ENCODE assay signal across 8 cellular contexts in the genomic region with DNA sequence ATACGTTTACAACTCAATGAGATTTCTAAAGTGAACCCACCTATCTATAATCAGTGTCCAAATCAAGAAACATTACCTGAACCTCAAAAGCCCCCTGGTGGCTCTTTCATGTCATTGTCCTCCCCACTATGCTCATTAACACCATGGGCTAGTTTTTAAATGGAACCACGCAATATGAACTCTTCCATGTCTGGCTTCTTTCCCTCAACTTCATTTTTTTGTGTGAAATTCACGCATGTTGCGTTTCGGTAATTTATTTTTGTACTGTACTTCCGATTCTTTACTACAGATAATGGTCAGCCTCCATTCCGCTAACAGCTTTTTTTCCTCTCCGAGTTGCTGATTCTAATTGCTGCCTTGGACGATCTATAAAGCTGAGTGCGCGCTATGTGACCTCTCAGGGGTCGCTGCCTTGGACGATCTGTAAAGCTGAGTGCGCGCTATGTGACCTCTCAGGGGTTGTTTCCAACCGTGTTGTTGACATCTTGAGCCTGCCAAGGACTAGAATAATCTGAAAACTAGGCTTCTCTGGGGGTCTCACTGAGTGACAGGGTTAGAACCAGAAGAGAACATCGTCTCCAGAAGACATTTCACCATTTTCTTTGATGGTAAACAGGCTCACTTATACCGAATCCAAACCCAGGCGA. TPM values are rescaled to one million over a fixed set of nuclear protein-coding genes. Genes with fewer than 3 reads are reported as not detected.
DNase-seq lines count a peak whose midpoint lies in the region; ATAC-seq and TF ChIP-seq lines count a peak whose summit lies in the region.

No MANE protein-coding gene starts in this region.

- no peak overlapping the region for H3K27ac Mint-ChIP-seq in nephron

- no peak for TF ChIP-seq POLR2A in uterus (IDR thresholded peaks at IDR 0.05)

- intact Hi-C loops in uterus (cut with DNase I; ENCODE audit: low total_unique reads), result no loop called here

- peak; percentile 81 to 90 (median 86) for TF ChIP-seq CTCF in nephron (IDR thresholded peaks at IDR 0.05; ENCODE audit: unreplicated experiment in 3 of 3)
- peak; percentile 48 to 74 (median 62) for TF ChIP-seq CTCF in uterus (IDR thresholded peaks at IDR 0.05)

- peak overlapping the region; percentile 99 to 100 for H3K27ac ChIP-seq in uterus

- no peaks in the 10 kb centered on the region for H3K9me3 Mint-ChIP-seq in nephron

- no peaks in the 10 kb centered on the region for H3K36me3 ChIP-seq in uterus

- H3K27me3 ChIP-seq in uterus, result no peaks in the 10 kb centered on the region

- no peaks in the 10 kb centered on the region for H3K27me3 Mint-ChIP-seq in nephron (ENCODE audit: low read depth)

- H3K9me3 ChIP-seq in uterus, result no peaks in the 10 kb centered on the region

- peak; percentile 7 to 15 for DNase-seq in activated CD8-positive, alpha-beta memory T cell treated with anti-CD3 and anti-CD28 coated beads for 1 hour (ENCODE audit: extremely low read depth in 1 of 2, low read depth in 1 of 2)
- no peak for DNase-seq in activated CD8-positive, alpha-beta memory T cell treated with anti-CD3 and anti-CD28 coated beads for 24 hours
- DNase-seq in NCI-H446 treated with DMSO at 0.1 percent for 48 hours (lab: John Stamatoyannopoulos, UW) (peak; percentile 65), fibroblast of gingiva (ENCODE audit: low read depth) (peak; percentile 33), uterus (peak; percentile 25 to 43)
- peak; percentile 17 to 32 for DNase-seq in activated CD4-positive, alpha-beta T cell treated with anti-CD3 and anti-CD28 coated beads, Interleukin-2, amount 50 U/mL, for 4 hours

- no peaks in the 10 kb centered on the region for H3K36me3 Mint-ChIP-seq in nephron (ENCODE audit: low read depth)

- peak overlapping the region; percentile 60 to 95 for H3K4me3 ChIP-seq in uterus

- H3K4me1 Mint-ChIP-seq in nephron, result peaks cover 26% of the 10 kb centered on the region

- ATAC-seq in HG03354 (IDR thresholded peaks at IDR 0.05; ENCODE audit: poor library complexity, severe bottlenecking, unreplicated experiment), result peak; percentile 22

- H3K4me1 ChIP-seq in uterus, result peaks cover 0 to 7% of the 10 kb centered on the region in 2 donors

- H3K4me3 Mint-ChIP-seq in nephron, result no peak overlapping the region

RNA-seq across cellular contexts. Expression of gene CACYBP, which starts 1.1 kb away (rescaled TPM):
- total RNA-seq in uterus, result 100 to 1,000 TPM in 1 of 4 donors, 10 to 100 TPM in 3; 65.9 to 104 (median 83.4) TPM

RNA-seq across cellular contexts. Expression of gene MRPS14, which starts 24.5 kb away (rescaled TPM):
- 10 to 100 TPM in 3 of 4 donors, 1 to 10 TPM in 1; 6.4 to 50.3 (median 35.3) TPM for total RNA-seq in uterus
